In genomic region chr1:222843434-222844107, GRCh38 we compare ENCODE assay signal across 22 cellular contexts. TPM values are rescaled to one million over a fixed set of nuclear protein-coding genes. Genes with fewer than 3 reads are reported as not detected.
DNase-seq lines count a peak whose midpoint lies in the region; TF ChIP-seq lines count a peak whose summit lies in the region.
"Had no signal": no experiment of that assay in that cellular context is flagged by ENCODE, and none has a peak within 500 bp of the region (broad histone marks: within the 10 kb centered on the region; RNA-seq: fewer than 3 reads in every experiment).

No MANE protein-coding gene starts in this region.

- H3K9ac ChIP-seq in SK-N-MC (ENCODE audit: insufficient read length) (peak overlapping the region; percentile 30), iPS-18a (ENCODE audit: low read length) (peak overlapping the region; percentile 45)

- TF ChIP-seq CTCF in progenitor cell of endocrine pancreas (IDR thresholded peaks at IDR 0.05; ENCODE audit: unreplicated experiment): no peak
- TF ChIP-seq CTCF in brain microvascular endothelial cell (IDR thresholded peaks at IDR 0.05; ENCODE audit: low read depth, low read length, missing control alignments): no peak

- H3K4me1 Mint-ChIP-seq in progenitor cell of endocrine pancreas (ENCODE audit: low read depth): peaks cover 18% of the 10 kb centered on the region
- H3K4me1 Mint-ChIP-seq: stimulated activated memory B cell treated with anti-CD40 and anti-IgM and Interleukin-4, amounts not matched to agents 10 μg/mL and 1 μg/mL and 100 μg/mL, for 72 hours had no signal

- H3K9me3 ChIP-seq in SK-N-MC (ENCODE audit: low read depth, low read length) (no peaks in the 10 kb centered on the region), iPS-18a (ENCODE audit: control insufficient read depth, low read depth, low read length) (no peaks in the 10 kb centered on the region)
- H3K9me3 ChIP-seq: left ventricle myocardium inferior, prostate gland, thoracic aorta had no signal

- DNase-seq in DMS53 (lab: John Stamatoyannopoulos, UW) (peak; percentile 78), SK-N-MC (ENCODE audit: low read depth, low spot score) (no peak), progenitor cell of endocrine pancreas (ENCODE audit: low spot score, unreplicated experiment) (no peak), NCI-H1092 (lab: John Stamatoyannopoulos, UW) (no peak), NCI-H748 treated with DMSO at 0.1 percent for 48 hours (lab: John Stamatoyannopoulos, UW) (no peak), NCI-H1105 (lab: John Stamatoyannopoulos, UW) (no peak), brain microvascular endothelial cell (no peak)
- DNase-seq: activated CD4-positive, alpha-beta T cell treated with anti-CD3 and anti-CD28 coated beads, Interleukin-2, amount 50 U/mL, for 4 hours; activated CD8-positive, alpha-beta memory T cell treated with anti-CD3 and anti-CD28 coated beads, Interleukin-2, amount 50 U/mL, for 48 hours; activated naive CD8-positive, alpha-beta T cell treated with anti-CD3 and anti-CD28 coated beads for 36 hours; CD4-positive, CD25-positive, alpha-beta regulatory T cell; effector memory CD4-positive, alpha-beta T cell; IMR-90; left ventricle myocardium inferior; NCI-H1436 treated with DMSO at 0.1 percent for 48 hours; RPMI8226; stimulated activated CD4-positive, alpha-beta T cell treated with anti-CD3 and anti-CD28 coated beads, Interleukin-2, amount 100 ng/mL, for 24 hours had no signal

- in situ Hi-C loops in brain microvascular endothelial cell (cut with HindIII; ENCODE audit: low pct_ligation_motif_present, low sequenced_read_pairs): no loop called here

- H3K27ac Mint-ChIP-seq in progenitor cell of endocrine pancreas: peak overlapping the region; percentile 89
- H3K27ac Mint-ChIP-seq: activated naive CD8-positive, alpha-beta T cell treated with anti-CD3 and anti-CD28 coated beads for 36 hours; CD4-positive, CD25-positive, alpha-beta regulatory T cell; stimulated activated memory B cell treated with anti-CD40 and anti-IgM and Interleukin-4, amounts not matched to agents 10 μg/mL and 1 μg/mL and 100 μg/mL, for 72 hours had no signal

- no peak overlapping the region for H3K4me3 Mint-ChIP-seq in progenitor cell of endocrine pancreas (ENCODE audit: low read depth)
- H3K4me3 Mint-ChIP-seq: activated naive CD8-positive, alpha-beta T cell treated with anti-CD3 and anti-CD28 coated beads for 36 hours; CD4-positive, CD25-positive, alpha-beta regulatory T cell; stimulated activated memory B cell treated with anti-CD40 and anti-IgM and Interleukin-4, amounts not matched to agents 10 μg/mL and 1 μg/mL and 100 μg/mL, for 72 hours had no signal

- H3K36me3 Mint-ChIP-seq in progenitor cell of endocrine pancreas (ENCODE audit: insufficient read depth): peaks cover 7% of the 10 kb centered on the region

- no peaks in the 10 kb centered on the region for H3K27me3 Mint-ChIP-seq in progenitor cell of endocrine pancreas
- H3K27me3 Mint-ChIP-seq: activated naive CD8-positive, alpha-beta T cell treated with anti-CD3 and anti-CD28 coated beads for 36 hours; CD4-positive, CD25-positive, alpha-beta regulatory T cell; stimulated activated memory B cell treated with anti-CD40 and anti-IgM and Interleukin-4, amounts not matched to agents 10 μg/mL and 1 μg/mL and 100 μg/mL, for 72 hours had no signal

- H3K27ac ChIP-seq in SK-N-MC: peak overlapping the region; percentile 70
- H3K27ac ChIP-seq in iPS-18a (ENCODE audit: low read length): peak overlapping the region; percentile 57
- H3K27ac ChIP-seq in brain microvascular endothelial cell: no peak overlapping the region
- H3K27ac ChIP-seq: left ventricle myocardium inferior, prostate gland, skin epidermis, thoracic aorta had no signal

- no peaks in the 10 kb centered on the region for H3K36me3 ChIP-seq in SK-N-MC (ENCODE audit: insufficient read depth, low read length)
- no peaks in the 10 kb centered on the region for H3K36me3 ChIP-seq in iPS-18a (ENCODE audit: control insufficient read depth, low read depth, low read length)
- H3K36me3 ChIP-seq in brain microvascular endothelial cell (replicated peaks): no peaks in the 10 kb centered on the region
- H3K36me3 ChIP-seq: left ventricle myocardium inferior, prostate gland, thoracic aorta had no signal

- no peaks in the 10 kb centered on the region for H3K27me3 ChIP-seq in iPS-18a (ENCODE audit: control insufficient read depth, insufficient read depth, low read length)
- H3K27me3 ChIP-seq in brain microvascular endothelial cell (replicated peaks): no peaks in the 10 kb centered on the region

- H3K4me1 ChIP-seq in iPS-18a (ENCODE audit: control insufficient read depth, low read depth, low read length): peaks cover 18% of the 10 kb centered on the region
- H3K4me1 ChIP-seq: left ventricle myocardium inferior, prostate gland had no signal

- H3K9me3 Mint-ChIP-seq in progenitor cell of endocrine pancreas (ENCODE audit: low read depth): peaks cover 16% of the 10 kb centered on the region
- H3K9me3 Mint-ChIP-seq: activated naive CD8-positive, alpha-beta T cell treated with anti-CD3 and anti-CD28 coated beads for 36 hours; CD4-positive, CD25-positive, alpha-beta regulatory T cell; stimulated activated memory B cell treated with anti-CD40 and anti-IgM and Interleukin-4, amounts not matched to agents 10 μg/mL and 1 μg/mL and 100 μg/mL, for 72 hours had no signal

- peak overlapping the region; percentile 44 for H3K4me3 ChIP-seq in SK-N-MC
- no peak overlapping the region for H3K4me3 ChIP-seq in iPS-18a (ENCODE audit: low read length)
- no peak overlapping the region for H3K4me3 ChIP-seq in brain microvascular endothelial cell (ENCODE audit: low read depth, low read length)
- H3K4me3 ChIP-seq: left ventricle myocardium inferior, prostate gland, skin epidermis, thoracic aorta had no signal

RNA-seq across cellular contexts. Expression of gene DISP1, which starts 28.7 kb away (rescaled TPM):
- 9.1 and 9.3 TPM in 2 replicates for total RNA-seq in progenitor cell of endocrine pancreas
